ENCODE assay signal across 30 cellular contexts in the genomic region with DNA sequence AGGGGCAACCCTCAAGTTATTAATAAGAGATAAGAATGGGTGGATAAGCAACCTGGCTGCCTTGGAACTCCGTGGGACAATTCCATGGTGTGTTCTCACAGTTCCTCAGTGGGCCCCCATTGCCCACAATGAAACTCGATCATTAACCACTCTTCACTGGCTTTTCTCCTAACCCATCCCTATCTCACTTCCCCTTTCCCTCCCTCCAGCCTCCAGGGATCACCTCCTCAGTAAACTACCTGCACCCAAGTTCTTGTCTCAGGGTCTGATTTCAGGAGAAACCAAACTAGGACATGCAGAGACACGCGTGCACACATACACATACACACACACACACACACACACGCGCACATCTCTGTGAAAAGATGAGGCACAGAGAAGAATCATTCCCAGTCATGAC.
"Had no signal": no experiment of that assay in that cellular context is flagged by ENCODE, and none has a peak within 500 bp of the region (broad histone marks: within the 10 kb centered on the region; RNA-seq: fewer than 3 reads in every experiment).

No MANE protein-coding gene starts in this region.

- DNase-seq: natural killer cell; occipital lobe; ovary; retina; spleen; stimulated activated CD4-positive, alpha-beta T cell treated with anti-CD3 and anti-CD28 coated beads, Interleukin-12 subunit alpha, Interleukin-12 subunit beta, amount 100 ng/mL, for 4 hours; stimulated activated CD4-positive, alpha-beta T cell treated with anti-CD3 and anti-CD28 coated beads, Interleukin-1b, Interleukin-23, amount 100 ng/mL, for 48 hours; stimulated activated CD4-positive, alpha-beta T cell treated with anti-CD3 and anti-CD28 coated beads, Interleukin-4, amount 100 ng/mL, for 1 hour; stimulated activated CD4-positive, alpha-beta T cell treated with anti-CD3 and anti-CD28 coated beads, Interleukin-4, amount 100 ng/mL, for 4 hours; stimulated activated CD8-positive, alpha-beta memory T cell treated with anti-CD3 and anti-CD28 coated beads, Interleukin-4, amount 100 ng/mL, for 48 hours; stimulated activated naive CD4-positive, alpha-beta T cell; stimulated activated naive CD8-positive, alpha-beta T cell treated with anti-CD3 and anti-CD28 coated beads, Interleukin-15, amount 100 ng/mL, for 72 hours; stimulated activated naive CD8-positive, alpha-beta T cell treated with anti-CD3 and anti-CD28 coated beads, Interleukin-15, Interleukin-2, amounts not matched to agents 100 U/mL and 50 U/mL, for 24 hours; substantia nigra; testis; tibial artery; transverse colon; upper lobe of right lung; uterus had no signal

- H3K27ac Mint-ChIP-seq: natural killer cell; neural progenitor cell; stimulated activated memory B cell treated with anti-CD40 and anti-IgM and Interleukin-4, amounts not matched to agents 10 μg/mL and 1 μg/mL and 100 μg/mL, for 72 hours; stimulated activated naive CD8-positive, alpha-beta T cell treated with anti-CD3 and anti-CD28 coated beads, Interleukin-15, amount 100 ng/mL, for 72 hours; type B pancreatic cell had no signal

- H3K4me2 ChIP-seq: neural progenitor cell, smooth muscle cell had no signal

- H3K9me3 ChIP-seq: ovary, prostate gland, right atrium auricular region, spleen, suprapubic skin, testis, tibial artery, transverse colon, upper lobe of right lung, uterus had no signal

- H3K79me2 ChIP-seq: parathyroid adenoma had no signal

- H3K9ac ChIP-seq: neural progenitor cell, parathyroid adenoma had no signal

- H3K36me3 ChIP-seq: neural progenitor cell, ovary, prostate gland, right atrium auricular region, spleen, suprapubic skin, tibial artery, transverse colon, upper lobe of right lung, uterus had no signal

- H3K4me3 Mint-ChIP-seq: natural killer cell; neural progenitor cell; stimulated activated memory B cell treated with anti-CD40 and anti-IgM and Interleukin-4, amounts not matched to agents 10 μg/mL and 1 μg/mL and 100 μg/mL, for 72 hours; stimulated activated naive CD8-positive, alpha-beta T cell treated with anti-CD3 and anti-CD28 coated beads, Interleukin-15, amount 100 ng/mL, for 72 hours; type B pancreatic cell had no signal

- H3K36me3 Mint-ChIP-seq: natural killer cell; neural progenitor cell; stimulated activated memory B cell treated with anti-CD40 and anti-IgM and Interleukin-4, amounts not matched to agents 10 μg/mL and 1 μg/mL and 100 μg/mL, for 72 hours; type B pancreatic cell had no signal

- H2AFZ ChIP-seq: neural progenitor cell, parathyroid adenoma had no signal

- H3K4me3 ChIP-seq: neural progenitor cell, ovary, prostate gland, right atrium auricular region, skin epidermis, smooth muscle cell, spleen, suprapubic skin, testis, tibial artery, transverse colon, upper lobe of right lung, uterus had no signal

- H3K27me3 ChIP-seq: ovary, right atrium auricular region, testis, uterus had no signal

- H3K9me3 Mint-ChIP-seq: natural killer cell; nephron; neural progenitor cell; stimulated activated memory B cell treated with anti-CD40 and anti-IgM and Interleukin-4, amounts not matched to agents 10 μg/mL and 1 μg/mL and 100 μg/mL, for 72 hours; stimulated activated naive CD8-positive, alpha-beta T cell treated with anti-CD3 and anti-CD28 coated beads, Interleukin-15, amount 100 ng/mL, for 72 hours; type B pancreatic cell had no signal

- H3K27ac ChIP-seq: neural progenitor cell, ovary, parathyroid adenoma, prostate gland, right atrium auricular region, skin epidermis, spleen, suprapubic skin, testis, tibial artery, transverse colon, upper lobe of right lung had no signal

- ATAC-seq: natural killer cell; sciatic nerve; stimulated activated memory B cell treated with anti-CD40 and anti-IgM and Interleukin-4, amounts not matched to agents 10 μg/mL and 1 μg/mL and 100 μg/mL, for 72 hours; stimulated activated naive CD8-positive, alpha-beta T cell treated with anti-CD3 and anti-CD28 coated beads, Interleukin-15, amount 100 ng/mL, for 72 hours; stimulated activated naive CD8-positive, alpha-beta T cell treated with anti-CD3 and anti-CD28 coated beads, Interleukin-15, Interleukin-2, amounts not matched to agents 100 U/mL and 50 U/mL, for 24 hours; upper lobe of right lung had no signal
